21 cellular contexts compared by ENCODE assay signal in the genomic region with DNA sequence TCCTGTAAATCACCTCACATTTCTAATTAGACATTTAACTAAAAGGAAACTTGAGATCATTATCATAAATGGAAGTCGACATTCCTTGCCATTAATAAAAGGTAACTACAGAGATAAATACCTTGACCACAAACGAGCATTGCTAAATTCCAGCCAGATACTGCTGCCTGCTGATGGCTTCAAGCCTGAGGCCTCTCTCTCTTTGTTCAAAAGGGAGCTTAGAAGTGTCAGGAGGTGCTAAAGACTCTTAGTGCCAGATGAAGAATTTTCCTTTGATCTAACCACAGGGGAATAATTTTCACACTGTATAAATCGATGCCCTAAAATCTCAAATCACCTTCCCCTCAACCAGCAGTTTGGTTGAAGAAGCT.
"Had no signal": no experiment of that assay in that cellular context is flagged by ENCODE, and none has a peak within 500 bp of the region (broad histone marks: within the 10 kb centered on the region; RNA-seq: fewer than 3 reads in every experiment).

No MANE protein-coding gene starts in this region.

- H3K4me3 ChIP-seq: cardiac muscle cell, gastroesophageal sphincter, tibial nerve had no signal

- H3K27ac ChIP-seq: cardiac muscle cell, epithelial cell of prostate, tibial nerve had no signal

- H3K27ac Mint-ChIP-seq: activated CD4-positive, alpha-beta memory T cell treated with anti-CD3 and anti-CD28 coated beads for 36 hours; activated naive CD4-positive, alpha-beta T cell treated with anti-CD3 and anti-CD28 coated beads, Interleukin-2, amount 10 ng/mL, durations not matched to agents 7 days and 5 days; activated T-cell treated with anti-CD3 and anti-CD28 coated beads, Interleukin-2, amount 50 U/mL, for 72 hours; memory B cell; progenitor cell of endocrine pancreas; T-helper 17 cell had no signal

- ATAC-seq: activated T-cell treated with anti-CD3 and anti-CD28 coated beads, Interleukin-2, amount 50 U/mL, for 72 hours; left cardiac atrium; T-helper 17 cell had no signal

- H3K4me3 Mint-ChIP-seq: activated CD4-positive, alpha-beta memory T cell treated with anti-CD3 and anti-CD28 coated beads for 36 hours; activated naive CD4-positive, alpha-beta T cell treated with anti-CD3 and anti-CD28 coated beads, Interleukin-2, amount 10 ng/mL, durations not matched to agents 7 days and 5 days; activated T-cell treated with anti-CD3 and anti-CD28 coated beads, Interleukin-2, amount 50 U/mL, for 72 hours; memory B cell; neural crest cell; T-helper 17 cell had no signal

- H3K4me1 Mint-ChIP-seq: activated naive CD4-positive, alpha-beta T cell treated with anti-CD3 and anti-CD28 coated beads, Interleukin-2, amount 10 ng/mL, durations not matched to agents 7 days and 5 days; memory B cell; T-helper 17 cell had no signal

- H3K27me3 ChIP-seq: gastroesophageal sphincter, tibial nerve had no signal

- DNase-seq: activated CD4-positive, alpha-beta memory T cell treated with anti-CD3 and anti-CD28 coated beads for 36 hours; activated CD4-positive, alpha-beta T cell treated with anti-CD3 and anti-CD28 coated beads for 48 hours; activated CD4-positive, CD25-positive, alpha-beta regulatory T cell; activated effector memory CD4-positive, alpha-beta T cell treated with anti-CD3 and anti-CD28 coated beads, Interleukin-2, amount 50 U/mL, for 16 hours; activated naive CD4-positive, alpha-beta T cell treated with anti-CD3 and anti-CD28 coated beads, Interleukin-2, amount 10 ng/mL, durations not matched to agents 7 days and 5 days; activated T-cell treated with anti-CD3 and anti-CD28 coated beads, Interleukin-2, amount 50 U/mL, for 72 hours; amygdala; head of caudate nucleus; left cardiac atrium; occipital lobe; stimulated activated CD4-positive, alpha-beta T cell treated with anti-CD3 and anti-CD28 coated beads, Interleukin-4, amount 100 ng/mL, for 24 hours; stimulated activated naive CD4-positive, alpha-beta T cell treated with Interleukin-2 at 50 U/mL for 16 hours; substantia nigra; T-helper 17 cell had no signal

- H3K9me3 Mint-ChIP-seq: activated CD4-positive, alpha-beta memory T cell treated with anti-CD3 and anti-CD28 coated beads for 36 hours had no signal

- H3K36me3 ChIP-seq: cardiac muscle cell, gastroesophageal sphincter, tibial nerve had no signal

- H3K9me3 ChIP-seq: gastroesophageal sphincter, tibial nerve had no signal
